In genomic region chr15:85485956-85486567, GRCh38 we compare ENCODE assay signal across 8 cellular contexts.
DNase-seq lines count a peak whose midpoint lies in the region; ATAC-seq and TF ChIP-seq lines count a peak whose summit lies in the region.

No MANE protein-coding gene starts in this region.

- H3F3A ChIP-seq in GM23248 (ENCODE audit: insufficient read depth), result peaks cover 11% of the 10 kb centered on the region; the same call in 1 of the 2 replicates
- H3F3A ChIP-seq in MM.1S (ENCODE audit: insufficient read depth, low read length), result no peaks in the 10 kb centered on the region

- H3K9me3 ChIP-seq in GM23248 (ENCODE audit: low read depth), result no peaks in the 10 kb centered on the region
- no peaks in the 10 kb centered on the region for H3K9me3 ChIP-seq in MM.1S (replicated peaks; ENCODE audit: insufficient read depth, low read length)

- no peaks in the 10 kb centered on the region for H3K27me3 ChIP-seq in GM23248 (replicated peaks; ENCODE audit: insufficient read depth)
- H3K27me3 ChIP-seq in MM.1S (replicated peaks; ENCODE audit: insufficient read depth, low read length), result no peaks in the 10 kb centered on the region

- TF ChIP-seq CTCF in MM.1S (IDR thresholded peaks at IDR 0.05; ENCODE audit: low read length) (peak; percentile 71), astrocyte of the cerebellum (IDR thresholded peaks at IDR 0.05; ENCODE audit: low read depth, low read length, missing control alignments) (peak; percentile 77)

- peaks cover 90% of the 10 kb centered on the region for H3K79me2 ChIP-seq in GM23248 (ENCODE audit: insufficient read depth)
- H3K79me2 ChIP-seq in MM.1S (ENCODE audit: low read length), result no peaks in the 10 kb centered on the region

- no peak for ATAC-seq in HG02571 (IDR thresholded peaks at IDR 0.05; ENCODE audit: unreplicated experiment)

- H3K4me1 ChIP-seq in GM23248 (ENCODE audit: insufficient read depth) (peaks cover 18% of the 10 kb centered on the region), MM.1S (ENCODE audit: low read length) (peaks cover 12% of the 10 kb centered on the region; the same call in 1 of the 2 replicates)

- H3K4me3 ChIP-seq in GM23248 (no peak overlapping the region), MM.1S (ENCODE audit: low read length) (no peak overlapping the region), astrocyte of the cerebellum (ENCODE audit: low read depth, low read length) (no peak overlapping the region)

- H3K9ac ChIP-seq in GM23248 (no peak overlapping the region), MM.1S (ENCODE audit: low read length) (no peak overlapping the region)

- H3K9me2 ChIP-seq in GM23248 (ENCODE audit: insufficient read depth), result no peaks in the 10 kb centered on the region
- H3K9me2 ChIP-seq in MM.1S (replicated peaks; ENCODE audit: insufficient read depth, low read length), result no peaks in the 10 kb centered on the region

- no peak overlapping the region for H2AFZ ChIP-seq in GM23248
- H2AFZ ChIP-seq in MM.1S (ENCODE audit: low read length), result no peak overlapping the region

- peak; percentile 64 for DNase-seq in GM03348 (ENCODE audit: low spot score)
- peak; percentile 62 for DNase-seq in GM23248
- peak; percentile 77 for DNase-seq in MM.1S
- DNase-seq in SK-N-DZ (ENCODE audit: low spot score), result peak; percentile 78
- DNase-seq in astrocyte of the cerebellum (ENCODE audit: low read depth), result peak; percentile 67
- DNase-seq in iPS DF 19.7 (ENCODE audit: low read depth, low spot score), result peak; percentile 54
- DNase-seq in stimulated activated CD4-positive, alpha-beta T cell treated with anti-CD3 and anti-CD28 coated beads, Interleukin-12 subunit alpha, Interleukin-12 subunit beta, amount 100 ng/mL, for 48 hours (ENCODE audit: low read depth in 2 of 3, low spot score in 1 of 3), result peak in 2 of 3 donors; percentile 28 to 83

- in situ Hi-C loops in GM23248 (cut with MboI), result no loop called here
- in situ Hi-C loops in astrocyte of the cerebellum (cut with HindIII; ENCODE audit: low sequenced_read_pairs), result no loop called here

- H3K4me2 ChIP-seq in GM23248 (ENCODE audit: unreplicated experiment), result no peak overlapping the region
- H3K4me2 ChIP-seq in MM.1S (ENCODE audit: low read depth, low read length), result no peak overlapping the region

- H4K20me1 ChIP-seq in GM23248 (ENCODE audit: insufficient read depth) (no peaks in the 10 kb centered on the region; the same call in 1 of the 2 replicates), MM.1S (ENCODE audit: insufficient read depth, low read length) (no peaks in the 10 kb centered on the region)

- no peak overlapping the region for H3K27ac ChIP-seq in GM23248
- no peak overlapping the region for H3K27ac ChIP-seq in MM.1S (ENCODE audit: low read length)

- H3K36me3 ChIP-seq in GM23248 (ENCODE audit: low read depth) (peaks cover 6% of the 10 kb centered on the region; the same call in 1 of the 2 replicates), MM.1S (replicated peaks; ENCODE audit: insufficient read depth, low read length) (no peaks in the 10 kb centered on the region)
